Comparison of ENCODE assay signal across 1 cellular context in genomic region chr12:57754411-57755193, GRCh38.
A peak's percentile ranks its signal among the peaks of the same experiment; 100 is the strongest.
TF ChIP-seq lines count a peak whose summit lies in the region.

MARCHF9 (plus strand) TSS chr12:57755103; CDS start chr12:57755529, 426 bp downstream.

TF ChIP-seq in WTC11, 78 proteins besides CTCF, POLR2A, EP300 and RAD21 (continued from another document):
- TF ChIP-seq AFF4 (CRISPR knock-in tag; IDR thresholded peaks at IDR 0.05; ENCODE audit: borderline replicate concordance) (no peak), IRF1 (CRISPR knock-in tag; IDR thresholded peaks at IDR 0.05) (no peak), SMAD4 (CRISPR knock-in tag; IDR thresholded peaks at IDR 0.05) (no peak), ZNF281 (CRISPR knock-in tag; IDR thresholded peaks at IDR 0.05) (no peak), ARID4B (CRISPR knock-in tag; IDR thresholded peaks at IDR 0.05; ENCODE audit: borderline replicate concordance) (no peak), PRRX2 (CRISPR knock-in tag; IDR thresholded peaks at IDR 0.05) (no peak), RORB (CRISPR knock-in tag; IDR thresholded peaks at IDR 0.05) (no peak), OVOL2 (CRISPR knock-in tag; IDR thresholded peaks at IDR 0.05; ENCODE audit: borderline replicate concordance) (no peak), NR3C1 (CRISPR knock-in tag; conservative IDR thresholded peaks at IDR 0.05; ENCODE audit: low read depth) (no peak), ZBTB43 (CRISPR knock-in tag; IDR thresholded peaks at IDR 0.05) (peak; percentile 97; the same call in 1 of the 2 replicates), PRDM15 (CRISPR knock-in tag; IDR thresholded peaks at IDR 0.05) (peak; percentile 53), GABPB1 (CRISPR knock-in tag; IDR thresholded peaks at IDR 0.05) (no peak), ATF6 (CRISPR knock-in tag; IDR thresholded peaks at IDR 0.05) (no peak), ZMAT4 (CRISPR knock-in tag; IDR thresholded peaks at IDR 0.05) (no peak), ATF2 (CRISPR knock-in tag; IDR thresholded peaks at IDR 0.05; ENCODE audit: borderline replicate concordance, low read depth) (no peak), NFATC4 (CRISPR knock-in tag; IDR thresholded peaks at IDR 0.05) (no peak), ESRRA (CRISPR knock-in tag; IDR thresholded peaks at IDR 0.05; ENCODE audit: borderline replicate concordance) (no peak), USF2 (CRISPR knock-in tag; IDR thresholded peaks at IDR 0.05) (peak; percentile 45; the same call in 1 of the 2 replicates)
